ENCODE assay signal across 25 cellular contexts in the genomic region with DNA sequence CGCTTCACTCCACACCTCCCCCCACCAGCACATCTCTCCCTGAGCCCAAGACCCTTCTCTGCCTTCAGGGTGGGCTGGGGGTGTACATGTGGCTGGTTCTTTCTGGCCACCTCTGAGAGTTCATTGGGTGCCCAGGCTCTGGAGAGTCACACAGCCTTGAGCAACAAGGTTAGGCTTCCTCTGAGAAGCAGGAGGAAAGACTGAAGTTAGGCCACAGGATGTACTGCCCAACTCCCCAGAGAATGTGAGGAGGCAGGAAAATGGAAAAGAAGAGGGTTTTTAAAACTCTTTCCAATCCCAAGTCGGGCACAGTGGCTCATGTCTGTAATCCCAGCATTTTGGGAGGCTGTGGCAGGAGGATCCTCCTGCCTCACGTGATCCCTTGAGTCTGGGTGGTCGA. TPM values are rescaled to one million over a fixed set of nuclear protein-coding genes. Genes with fewer than 3 reads are reported as not detected.
DNase-seq lines count a peak whose midpoint lies in the region; ATAC-seq and TF ChIP-seq lines count a peak whose summit lies in the region.
"Had no signal": no experiment of that assay in that cellular context is flagged by ENCODE, and none has a peak within 500 bp of the region (broad histone marks: within the 10 kb centered on the region; RNA-seq: fewer than 3 reads in every experiment).

No MANE protein-coding gene starts in this region.

- no peak overlapping the region for H3K9ac ChIP-seq in mammary epithelial cell (ENCODE audit: insufficient read depth, low read length)

- 76% methylated on average over 4 of the region's 4 CpGs for WGBS in mammary epithelial cell (ENCODE audit: low coverage, missing lambda C conversion rate)
- WGBS in body of pancreas, 2 donors = 63 to 76% methylated on average over 4 of the region's 4 CpGs
- WGBS in hepatocyte (ENCODE audit: low lambda C conversion rate, missing lambda C conversion rate) = 94% methylated on average over 4 of the region's 4 CpGs
- 62 to 81% (median 71%) methylated on average over 4 of the region's 4 CpGs for WGBS in stomach, 5 donors

- CTCF ChIA-PET in mammary epithelial cell (lab: Charles Lee; ENCODE audit: low non-redundant PET) = no interaction called here

- H3K36me3 ChIP-seq in breast epithelium = no peaks in the 10 kb centered on the region
- peaks cover 9% of the 10 kb centered on the region for H3K36me3 ChIP-seq in mammary epithelial cell (ENCODE audit: insufficient read depth, low read length)
- H3K36me3 ChIP-seq in body of pancreas (replicated peaks in 1 of 2; ENCODE audit: insufficient read depth in 1 of 2, low read depth in 2 of 2) = peaks cover 0 to 13% of the 10 kb centered on the region in 2 donors
- no peaks in the 10 kb centered on the region for H3K36me3 ChIP-seq in hepatocyte (replicated peaks; ENCODE audit: insufficient read depth, low read depth)
- peaks cover 0 to 45% (median 41%) of the 10 kb centered on the region in 4 donors for H3K36me3 ChIP-seq in stomach
- peaks cover 0 to 27% of the 10 kb centered on the region in 2 donors for H3K36me3 ChIP-seq in vagina

- no peaks in the 10 kb centered on the region for H3K9me3 ChIP-seq in breast epithelium
- no peaks in the 10 kb centered on the region for H3K9me3 ChIP-seq in mammary epithelial cell (replicated peaks; ENCODE audit: insufficient read depth, low read length)
- H3K9me3 ChIP-seq in body of pancreas = no peaks in the 10 kb centered on the region
- no peaks in the 10 kb centered on the region for H3K9me3 ChIP-seq in hepatocyte (ENCODE audit: low read depth)
- no peaks in the 10 kb centered on the region for H3K9me3 ChIP-seq in stomach
- H3K9me3 ChIP-seq in vagina = no peaks in the 10 kb centered on the region
- H3K9me3 ChIP-seq: heart left ventricle had no signal

- dilution Hi-C loops in mammary epithelial cell (cut with HindIII; ENCODE audit: low sequenced_read_pairs) = no loop called here

- DNase-seq in breast epithelium (ENCODE audit: low spot score in 2 of 2) (no peak), mammary epithelial cell (no peak), body of pancreas (no peak), hepatocyte (ENCODE audit: low spot score) (no peak), stomach (no peak), caudate nucleus (lab: John Stamatoyannopoulos, UW) (no peak), vagina (ENCODE audit: extremely low spot score in 2 of 2) (no peak)
- no peak for DNase-seq in effector CD8-positive, alpha-beta T cell (lab: John Stamatoyannopoulos, UW)
- DNase-seq: 8988T; activated CD4-positive, alpha-beta T cell treated with anti-CD3 and anti-CD28 coated beads for 36 hours; activated CD8-positive, alpha-beta memory T cell treated with anti-CD3 and anti-CD28 coated beads for 24 hours; activated naive CD4-positive, alpha-beta T cell; activated T-cell treated with anti-CD3 and anti-CD28 coated beads, Interleukin-2, amount 50 U/mL, for 24 hours; AML-193; cortex of kidney; DMS79; H7; Karpas-422; midbrain; NCI-H1694 treated with DMSO at 0.1 percent for 48 hours; NCI-H2171 treated with DMSO at 0.1 percent for 48 hours; NCI-H524 treated with DMSO at 0.1 percent for 48 hours; stimulated activated naive CD8-positive, alpha-beta T cell treated with anti-CD3 and anti-CD28 coated beads, Interleukin-15, amount 100 ng/mL, for 72 hours had no signal

- H3K27me3 ChIP-seq in breast epithelium (no peaks in the 10 kb centered on the region), mammary epithelial cell (ENCODE audit: insufficient read depth, low read length) (no peaks in the 10 kb centered on the region), body of pancreas (no peaks in the 10 kb centered on the region), hepatocyte (no peaks in the 10 kb centered on the region), stomach (no peaks in the 10 kb centered on the region), vagina (no peaks in the 10 kb centered on the region)
- H3K27me3 ChIP-seq: heart left ventricle had no signal

- H4K20me1 ChIP-seq in mammary epithelial cell (ENCODE audit: insufficient read depth, low read length) (no peaks in the 10 kb centered on the region), hepatocyte (ENCODE audit: insufficient read depth, poor library complexity, severe bottlenecking) (peaks cover 54% of the 10 kb centered on the region)

- no TSS peak for BruUV-seq in mammary epithelial cell (replicated peaks; lab: Mats Ljungman, UMichigan)

- TF ChIP-seq POLR2A in breast epithelium (IDR thresholded peaks at IDR 0.05) (no peak), body of pancreas (IDR thresholded peaks at IDR 0.05) (no peak), stomach (IDR thresholded peaks at IDR 0.05) (no peak), vagina (IDR thresholded peaks at IDR 0.05) (no peak)

- in situ Hi-C loops in mammary epithelial cell (cut with MboI; ENCODE audit: low sequenced_read_pairs in 2 of 2) = no loop called here

- H3K27ac ChIP-seq in breast epithelium = peak overlapping the region; percentile 88 to 91
- H3K27ac ChIP-seq in mammary epithelial cell (ENCODE audit: insufficient read depth, low read depth, low read length) = no peak overlapping the region
- H3K27ac ChIP-seq in body of pancreas = peak overlapping the region; percentile 78 to 95 (median 84)
- peak overlapping the region; percentile 94 for H3K27ac ChIP-seq in hepatocyte
- peak overlapping the region in 4 of 5 donors; percentile 76 to 90 (median 82) for H3K27ac ChIP-seq in stomach
- H3K27ac ChIP-seq in caudate nucleus (ENCODE audit: low read depth, low read length) = no peak overlapping the region
- H3K27ac ChIP-seq in vagina = no peak overlapping the region
- H3K27ac ChIP-seq: SK-N-MC had no signal

- H2AFZ ChIP-seq in mammary epithelial cell (ENCODE audit: low read depth, low read length) (no peak overlapping the region), hepatocyte (no peak overlapping the region)

- H3K4me2 ChIP-seq in mammary epithelial cell (ENCODE audit: insufficient read depth, low read depth, low read length) (no peak overlapping the region), hepatocyte (no peak overlapping the region)

- no peak for TF ChIP-seq EP300 in stomach (IDR thresholded peaks at IDR 0.05)

- intact Hi-C loops in breast epithelium (cut with DNase I; ENCODE audit: low total_unique reads) = no loop called here
- intact Hi-C loops in mammary epithelial cell (cut with micrococcal nuclease) = no loop called here
- intact Hi-C loops in body of pancreas (cut with DNase I) = no loop called here
- intact Hi-C loops in stomach (cut with DNase I; ENCODE audit: low total_unique reads) = no loop called here
- intact Hi-C loops in vagina (cut with DNase I) = loop anchor here (5.0 kb wide), 1 partner anchor 39 kb away; no protein-coding TSS in a partner anchor

- peaks cover 12% of the 10 kb centered on the region in 2 donors for H3K4me1 ChIP-seq in breast epithelium
- H3K4me1 ChIP-seq in mammary epithelial cell (ENCODE audit: insufficient read depth, low read length) = peaks cover 7% of the 10 kb centered on the region
- peaks cover 45% of the 10 kb centered on the region for H3K4me1 ChIP-seq in body of pancreas
- H3K4me1 ChIP-seq in hepatocyte (ENCODE audit: insufficient read depth) = peaks cover 35% of the 10 kb centered on the region
- H3K4me1 ChIP-seq in stomach = peaks cover 33 to 58% (median 49%) of the 10 kb centered on the region in 4 donors
- H3K4me1 ChIP-seq in vagina = peaks cover 29% of the 10 kb centered on the region

- no peaks in the 10 kb centered on the region for H3K9me2 ChIP-seq in hepatocyte (replicated peaks; ENCODE audit: insufficient read depth)

- peaks cover 58% of the 10 kb centered on the region for H3K79me2 ChIP-seq in mammary epithelial cell (ENCODE audit: insufficient read depth, low read length)
- peaks cover 79% of the 10 kb centered on the region for H3K79me2 ChIP-seq in hepatocyte

- ATAC-seq in body of pancreas = no peak
- ATAC-seq: activated CD4-positive, alpha-beta T cell treated with anti-CD3 and anti-CD28 coated beads for 36 hours; stimulated activated naive CD8-positive, alpha-beta T cell treated with anti-CD3 and anti-CD28 coated beads, Interleukin-15, amount 100 ng/mL, for 72 hours had no signal

- no peak overlapping the region for H3K4me3 ChIP-seq in breast epithelium
- H3K4me3 ChIP-seq in mammary epithelial cell (replicated peaks in 1 of 3; ENCODE audit: insufficient read depth in 1 of 3, low read depth in 2 of 3, low read length in 3 of 3) = no peak overlapping the region
- H3K4me3 ChIP-seq in body of pancreas = no peak overlapping the region
- H3K4me3 ChIP-seq in hepatocyte = no peak overlapping the region
- H3K4me3 ChIP-seq in stomach = no peak overlapping the region
- H3K4me3 ChIP-seq in vagina = no peak overlapping the region
- H3K4me3 ChIP-seq: heart left ventricle, SK-N-MC had no signal

- TF ChIP-seq CTCF in breast epithelium (IDR thresholded peaks at IDR 0.05) (no peak), mammary epithelial cell (conservative IDR thresholded peaks at IDR 0.05 in 1 of 2, IDR thresholded peaks at IDR 0.05 in 1 of 2; ENCODE audit: extremely low read depth in 1 of 2, insufficient read depth in 1 of 2, low read depth in 1 of 2, low read length in 2 of 2) (no peak), body of pancreas (IDR thresholded peaks at IDR 0.05) (no peak), hepatocyte (IDR thresholded peaks at IDR 0.05; ENCODE audit: poor library complexity) (no peak), stomach (IDR thresholded peaks at IDR 0.05) (no peak), vagina (IDR thresholded peaks at IDR 0.05) (no peak)

RNA-seq across cellular contexts. Expression of a gene that starts 7.3 kb away (rescaled TPM):
- 1 to 10 TPM; 6.4 to 9.5 (median 9.3) TPM for total RNA-seq in breast epithelium
- 10 to 100 TPM in 1 of 2 donors, 1 to 10 TPM in 1; 3.0 to 36.4 TPM for total RNA-seq in mammary epithelial cell
- 6.4 TPM for polyA plus RNA-seq in mammary epithelial cell
- polyA minus RNA-seq in mammary epithelial cell = 14.0 TPM
- 1 to 10 TPM; 5.9 to 9.3 TPM for total RNA-seq in body of pancreas
- 7.2 and 8.7 TPM in 2 replicates for total RNA-seq in hepatocyte
- polyA plus RNA-seq in hepatocyte = 11.0 and 13.0 TPM in 2 replicates
- total RNA-seq in stomach = 10 to 100 TPM in 2 of 5 donors, 1 to 10 TPM in 3; 5.8 to 31.9 (median 6.8) TPM
- 10 to 100 TPM; 34.3 to 62.8 (median 44.1) TPM for polyA plus RNA-seq in stomach
- 25.8 TPM for total RNA-seq in vagina

RNA-seq across cellular contexts. Expression of a gene that starts 10.7 kb away (rescaled TPM):
- total RNA-seq in breast epithelium = 10 to 100 TPM in 2 of 3 donors, 1 to 10 TPM in 1; 8.9 to 15.0 (median 12.5) TPM
- 10 to 100 TPM in 1 of 2 donors, 1 to 10 TPM in 1; 3.3 to 30.4 TPM for total RNA-seq in mammary epithelial cell
- polyA plus RNA-seq in mammary epithelial cell = 16.2 TPM
- polyA minus RNA-seq in mammary epithelial cell = 12.8 TPM
- 10 to 100 TPM; 11.2 TPM for total RNA-seq in body of pancreas
- 4.9 and 5.0 TPM in 2 replicates for total RNA-seq in hepatocyte
- polyA plus RNA-seq in hepatocyte = 37.0 and 41.6 TPM in 2 replicates
- total RNA-seq in stomach = 10 to 100 TPM in 2 of 5 donors, 1 to 10 TPM in 3; 4.0 to 56.5 (median 7.0) TPM
- polyA plus RNA-seq in stomach = 10 to 100 TPM; 63.4 to 79.9 (median 76.5) TPM
- 12.8 TPM for total RNA-seq in vagina

RNA-seq across cellular contexts. Expression of a gene that starts 11.7 kb away (rescaled TPM):
- total RNA-seq in breast epithelium (100 to 1,000 TPM; 132 to 214 (median 167) TPM), mammary epithelial cell (100 to 1,000 TPM; 150 to 218 TPM), body of pancreas (10 to 100 TPM; 68.2 to 99.2 TPM), hepatocyte (127 and 166 TPM in 2 replicates), stomach (100 to 1,000 TPM in 4 of 5 donors, 10 to 100 TPM in 1; 29.0 to 265 (median 133) TPM), vagina (193 TPM)
- polyA plus RNA-seq in mammary epithelial cell (426 TPM), hepatocyte (252 and 275 TPM in 2 replicates), stomach (100 to 1,000 TPM; 212 to 281 (median 252) TPM)
- polyA minus RNA-seq in mammary epithelial cell = 235 TPM

RNA-seq across cellular contexts. Expression of a gene that starts 35.7 kb away (rescaled TPM):
- total RNA-seq in breast epithelium (100 to 1,000 TPM in 1 of 3 donors, 10 to 100 TPM in 2; 41.9 to 101 (median 90.5) TPM), mammary epithelial cell (10 to 100 TPM; 30.3 to 51.0 TPM), body of pancreas (100 to 1,000 TPM in 1 of 2 donors, 10 to 100 TPM in 1; 90.8 to 121 TPM), hepatocyte (27.5 and 31.2 TPM in 2 replicates), stomach (100 to 1,000 TPM in 2 of 5 donors, 10 to 100 TPM in 3; 33.4 to 312 (median 81.7) TPM), vagina (70.2 TPM)
- polyA plus RNA-seq in mammary epithelial cell (21.9 TPM), hepatocyte (10.6 and 11.0 TPM in 2 replicates), stomach (10 to 100 TPM; 26.0 to 36.0 (median 30.8) TPM)
- 34.6 TPM for polyA minus RNA-seq in mammary epithelial cell

RNA-seq across cellular contexts. Expression of a gene that starts 58.5 kb away (rescaled TPM):
- total RNA-seq in breast epithelium (10 to 100 TPM; 43.0 to 52.8 (median 43.6) TPM), mammary epithelial cell (10 to 100 TPM; 34.6 to 55.7 TPM), body of pancreas (10 to 100 TPM; 20.2 to 30.3 TPM), hepatocyte (39.3 and 46.8 TPM in 2 replicates), stomach (10 to 100 TPM; 23.1 to 99.2 (median 24.3) TPM), vagina (68.5 TPM)
- polyA plus RNA-seq in mammary epithelial cell (26.7 TPM), hepatocyte (8.2 and 11.1 TPM in 2 replicates), stomach (10 to 100 TPM in 2 of 3 donors, 1 to 10 TPM in 1; 9.9 to 13.6 (median 11.8) TPM)
- polyA minus RNA-seq in mammary epithelial cell = 65.1 TPM

Comparison
In these comparisons a context has a peak if more than half of its experiments do, and no peak if none do; other contexts are left out.
1. H3K27ac ChIP-seq: peak in breast epithelium (2 of 2), body of pancreas (4 of 4), hepatocyte (single experiment) and stomach (4 of 5); none in mammary epithelial cell (single experiment), caudate nucleus (single experiment) and vagina (single experiment).